Comparison of ENCODE assay signal across 27 cellular contexts in the genomic region with DNA sequence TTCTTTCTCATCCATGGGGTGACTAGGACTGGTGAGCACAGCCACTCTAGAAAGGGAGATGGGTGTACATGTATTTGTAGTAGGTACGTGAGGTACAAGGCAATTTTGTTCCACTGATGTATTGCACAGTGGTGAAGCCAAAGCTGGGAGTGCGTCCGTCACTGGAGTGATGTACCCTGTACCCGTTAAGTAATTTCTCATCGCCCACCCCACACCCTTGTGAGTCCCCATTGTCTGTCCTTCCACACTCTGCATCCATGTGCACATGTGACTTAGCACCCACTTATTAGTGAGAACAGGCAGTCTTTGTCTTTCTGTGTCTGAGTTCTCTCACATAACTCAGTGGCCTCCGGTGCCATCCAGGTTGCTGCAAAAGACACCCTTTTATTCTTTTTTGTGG.
DNase-seq lines count a peak whose midpoint lies in the region; ATAC-seq, FAIRE-seq and TF ChIP-seq lines count a peak whose summit lies in the region.
"Had no signal": no experiment of that assay in that cellular context is flagged by ENCODE, and none has a peak within 500 bp of the region (broad histone marks: within the 10 kb centered on the region; RNA-seq: fewer than 3 reads in every experiment).

No MANE protein-coding gene starts in this region.

- no peak for DNase-seq in lung (ENCODE audit: low spot score)
- DNase-seq in mesenchymal stem cell: no peak
- peak; percentile 27 for DNase-seq in pons (ENCODE audit: low spot score)
- no peak for DNase-seq in urothelium cell line (ENCODE audit: low spot score)
- DNase-seq in NCI-H526 (lab: John Stamatoyannopoulos, UW): no peak
- no peak for DNase-seq in activated T-cell treated with anti-CD3 and anti-CD28 coated beads, Interleukin-2, amount 50 U/mL, for 48 hours
- no peak for DNase-seq in NCI-H2196 (lab: John Stamatoyannopoulos, UW; ENCODE audit: unreplicated experiment)
- DNase-seq: 8988T; BE2C; C1 segment of cervical spinal cord; CD4-positive, alpha-beta memory T cell; CD4-positive, CD25-positive, alpha-beta regulatory T cell; CD8-positive, alpha-beta memory T cell; COR-L47; DMS 273 treated with DMSO at 0.1 percent for 48 hours; DMS153; DMS53; DMS79; DND-41; EL; GDM1 had no signal

- no peak overlapping the region for H3K14ac ChIP-seq in mesenchymal stem cell (ENCODE audit: low read length in 2 of 2)

- H3K27ac ChIP-seq in lung (ENCODE audit: low read depth in 1 of 2, low read length in 1 of 2): no peak overlapping the region
- no peak overlapping the region for H3K27ac ChIP-seq in mesenchymal stem cell (ENCODE audit: low read length, poor library complexity, severe bottlenecking)
- H3K27ac ChIP-seq: BLaER1 had no signal

- no peak overlapping the region for H4K91ac ChIP-seq in mesenchymal stem cell (ENCODE audit: low read length)

- H3K4me2 ChIP-seq in mesenchymal stem cell (ENCODE audit: low read length, poor library complexity, severe bottlenecking): no peak overlapping the region
- H3K4me2 ChIP-seq: BLaER1 had no signal

- no peak overlapping the region for H3K18ac ChIP-seq in mesenchymal stem cell (ENCODE audit: low read depth in 1 of 2, low read length in 2 of 2)

- H3K36me3 ChIP-seq in lung (ENCODE audit: control insufficient read depth in 2 of 2, insufficient read depth in 2 of 2, low read length in 2 of 2): no peaks in the 10 kb centered on the region
- H3K36me3 ChIP-seq in mesenchymal stem cell (ENCODE audit: control insufficient read depth in 1 of 2, insufficient read depth in 2 of 2, low read depth in 1 of 2, low read length in 2 of 2): peaks cover 5 to 16% of the 10 kb centered on the region in 2 experiments
- H3K36me3 ChIP-seq: BE2C, BLaER1 had no signal

- no peak overlapping the region for H2AFZ ChIP-seq in mesenchymal stem cell (ENCODE audit: low read depth, low read length)

- H4K8ac ChIP-seq in mesenchymal stem cell (ENCODE audit: low read length): no peak overlapping the region

- no peak for ATAC-seq in lung (ENCODE audit: insufficient read depth, low FRiP score)
- no peak for ATAC-seq in GM19452 (IDR thresholded peaks at IDR 0.05; ENCODE audit: unreplicated experiment)
- ATAC-seq: GM12878 had no signal

- TF ChIP-seq CTCF in lung (IDR thresholded peaks at IDR 0.05; ENCODE audit: control extremely low read depth, extremely low read depth): no peak

- H3K4me1 ChIP-seq in lung (ENCODE audit: control insufficient read depth in 2 of 2, insufficient read depth in 2 of 2, low read length in 2 of 2) (peaks cover 0 to 2% of the 10 kb centered on the region in 2 donors), mesenchymal stem cell (ENCODE audit: control insufficient read depth, insufficient read depth, low read depth, low read length) (peaks cover 29% of the 10 kb centered on the region)
- H3K4me1 ChIP-seq: BE2C had no signal

- FAIRE-seq in urothelium cell line (lab: Jason Lieb, UNC): peak; percentile 48
- FAIRE-seq: A204.1, GM12878, GM12892, GM18507 had no signal

- H3K4me3 ChIP-seq in lung: peak overlapping the region; percentile 3
- H3K4me3 ChIP-seq in mesenchymal stem cell (ENCODE audit: insufficient read depth in 1 of 2, low read depth in 1 of 2, low read length in 2 of 2): no peak overlapping the region
- H3K4me3 ChIP-seq: BLaER1, GM12878 had no signal

- H3K4ac ChIP-seq in mesenchymal stem cell (ENCODE audit: low read depth in 1 of 2, low read length in 2 of 2): no peak overlapping the region

- no peak overlapping the region for H3K9ac ChIP-seq in mesenchymal stem cell (ENCODE audit: low read length)
- H3K9ac ChIP-seq: BLaER1 had no signal

- H3K27me3 ChIP-seq in lung (ENCODE audit: control insufficient read depth, insufficient read depth): no peaks in the 10 kb centered on the region
- no peaks in the 10 kb centered on the region for H3K27me3 ChIP-seq in mesenchymal stem cell (ENCODE audit: control insufficient read depth in 1 of 2, insufficient read depth in 1 of 2, low read length in 2 of 2)
- H3K27me3 ChIP-seq: BE2C, BLaER1 had no signal

- no peaks in the 10 kb centered on the region for H3K79me1 ChIP-seq in mesenchymal stem cell (replicated peaks; ENCODE audit: low read length, poor library complexity, severe bottlenecking)

- H3K23ac ChIP-seq in mesenchymal stem cell (ENCODE audit: low read length in 2 of 2): no peak overlapping the region

- no peak overlapping the region for H2BK5ac ChIP-seq in mesenchymal stem cell (ENCODE audit: low read depth, low read length, poor library complexity, severe bottlenecking)

- H2BK15ac ChIP-seq in mesenchymal stem cell (ENCODE audit: low read depth, poor library complexity, severe bottlenecking): no peak overlapping the region

- peak overlapping the region; percentile 47 for H2AK5ac ChIP-seq in mesenchymal stem cell (ENCODE audit: low read length, severe bottlenecking)

- no peak overlapping the region for H2BK120ac ChIP-seq in mesenchymal stem cell (ENCODE audit: low read depth, low read length)

- no peaks in the 10 kb centered on the region for H3K9me3 ChIP-seq in lung (ENCODE audit: control insufficient read depth in 2 of 2, insufficient read depth in 1 of 2, low read length in 1 of 2)
- no peaks in the 10 kb centered on the region for H3K9me3 ChIP-seq in mesenchymal stem cell (ENCODE audit: control insufficient read depth, low read length)
- H3K9me3 ChIP-seq: BE2C had no signal

- no peak overlapping the region for H2BK12ac ChIP-seq in mesenchymal stem cell (ENCODE audit: low read length in 2 of 2)

- WGBS in lung, 2 donors: 95% methylated on average over 6 of the region's 6 CpGs
- 93% methylated on average over 6 of the region's 6 CpGs for WGBS in mesenchymal stem cell
